In the genomic region with DNA sequence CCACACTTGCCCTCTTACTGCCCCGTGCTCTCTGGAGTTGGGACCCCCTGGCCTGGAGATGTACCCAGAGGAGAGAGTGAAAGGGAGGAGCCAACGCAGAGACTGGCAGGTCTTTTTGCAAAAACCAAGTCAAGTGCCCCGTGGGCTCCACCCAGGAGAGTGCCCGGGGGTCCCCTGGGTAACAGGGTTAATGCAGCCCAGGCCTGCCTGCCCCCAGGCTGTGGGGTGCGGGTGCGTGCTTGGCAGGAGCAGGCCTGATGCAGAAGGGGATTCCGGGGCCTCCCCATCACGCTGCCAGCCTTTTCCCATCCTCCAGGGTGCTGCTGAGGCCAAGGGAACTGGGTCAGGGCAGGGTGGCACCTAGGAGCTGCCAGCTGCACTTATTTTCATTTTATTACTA, we compare ENCODE assay signal across 13 cellular contexts.
DNase-seq lines count a peak whose midpoint lies in the region; ATAC-seq and TF ChIP-seq lines count a peak whose summit lies in the region.
"Had no signal": no experiment of that assay in that cellular context is flagged by ENCODE, and none has a peak within 500 bp of the region (broad histone marks: within the 10 kb centered on the region; RNA-seq: fewer than 3 reads in every experiment).

No MANE protein-coding gene starts in this region.

- H3K27ac Mint-ChIP-seq in nephron: peak overlapping the region in 2 of 3 experiments; percentile 32 to 56
- no peak overlapping the region for H3K27ac Mint-ChIP-seq in activated T-cell treated with anti-CD3 and anti-CD28 coated beads, Interleukin-2, amount 50 U/mL, for 72 hours
- H3K27ac Mint-ChIP-seq: CD4-positive, CD25-positive, alpha-beta regulatory T cell had no signal

- H3K4me1 ChIP-seq in right atrium auricular region (peaks cover 0 to 8% of the 10 kb centered on the region in 2 donors), colonic mucosa (no peaks in the 10 kb centered on the region)
- H3K4me1 ChIP-seq: HAP-1 had no signal

- no peak overlapping the region for H3K4me3 Mint-ChIP-seq in nephron
- no peak overlapping the region for H3K4me3 Mint-ChIP-seq in activated T-cell treated with anti-CD3 and anti-CD28 coated beads, Interleukin-2, amount 50 U/mL, for 72 hours
- H3K4me3 Mint-ChIP-seq: CD4-positive, CD25-positive, alpha-beta regulatory T cell had no signal

- no peaks in the 10 kb centered on the region for H3K36me3 Mint-ChIP-seq in nephron (ENCODE audit: low read depth)
- H3K36me3 Mint-ChIP-seq in activated T-cell treated with anti-CD3 and anti-CD28 coated beads, Interleukin-2, amount 50 U/mL, for 72 hours (ENCODE audit: insufficient read depth in 2 of 2): no peaks in the 10 kb centered on the region

- H3K27me3 ChIP-seq in right atrium auricular region: no peaks in the 10 kb centered on the region
- H3K27me3 ChIP-seq in colonic mucosa: no peaks in the 10 kb centered on the region

- H3K4me3 ChIP-seq in right atrium auricular region (no peak overlapping the region), colonic mucosa (no peak overlapping the region)
- H3K4me3 ChIP-seq: BLaER1 treated with 17β-estradiol and CSF1 and Interleukin-3, amounts not matched to agents 10 nM and 100 nM; HAP-1 had no signal

- intact Hi-C loops in Right ventricle myocardium superior (cut with DNase I): no loop called here
- intact Hi-C loops in colonic mucosa (cut with DNase I): no loop called here

- H3K27me3 Mint-ChIP-seq in nephron (ENCODE audit: low read depth): peaks cover 50% of the 10 kb centered on the region
- peaks cover 6% of the 10 kb centered on the region for H3K27me3 Mint-ChIP-seq in activated T-cell treated with anti-CD3 and anti-CD28 coated beads, Interleukin-2, amount 50 U/mL, for 72 hours (ENCODE audit: low read depth)
- H3K27me3 Mint-ChIP-seq: CD4-positive, CD25-positive, alpha-beta regulatory T cell had no signal

- TF ChIP-seq CTCF in right atrium auricular region (IDR thresholded peaks at IDR 0.05) (no peak), VCaP (conservative IDR thresholded peaks at IDR 0.05) (no peak), nephron (IDR thresholded peaks at IDR 0.05; ENCODE audit: unreplicated experiment in 3 of 3) (no peak), colonic mucosa (IDR thresholded peaks at IDR 0.05) (no peak)

- ATAC-seq in Right ventricle myocardium superior (ENCODE audit: poor library complexity) (no peak), HG03196 (IDR thresholded peaks at IDR 0.05; ENCODE audit: unreplicated experiment) (no peak)
- ATAC-seq in activated T-cell treated with anti-CD3 and anti-CD28 coated beads, Interleukin-2, amount 50 U/mL, for 72 hours (replicated peaks in 1 of 2): no peak

- H3K36me3 ChIP-seq in right atrium auricular region: no peaks in the 10 kb centered on the region
- H3K36me3 ChIP-seq in colonic mucosa: no peaks in the 10 kb centered on the region
- H3K36me3 ChIP-seq: BLaER1 treated with 17β-estradiol and CSF1 and Interleukin-3, amounts not matched to agents 10 nM and 100 nM; HAP-1 had no signal

- peaks cover 3% of the 10 kb centered on the region for H3K9me3 Mint-ChIP-seq in nephron
- no peaks in the 10 kb centered on the region for H3K9me3 Mint-ChIP-seq in activated T-cell treated with anti-CD3 and anti-CD28 coated beads, Interleukin-2, amount 50 U/mL, for 72 hours
- H3K9me3 Mint-ChIP-seq: CD4-positive, CD25-positive, alpha-beta regulatory T cell had no signal

- H3K9me3 ChIP-seq in right atrium auricular region: no peaks in the 10 kb centered on the region
- no peaks in the 10 kb centered on the region for H3K9me3 ChIP-seq in colonic mucosa
- H3K9me3 ChIP-seq: BLaER1 treated with 17β-estradiol and CSF1 and Interleukin-3, amounts not matched to agents 10 nM and 100 nM; HAP-1 had no signal

- H3K4me1 Mint-ChIP-seq in nephron: peaks cover 62% of the 10 kb centered on the region
- no peaks in the 10 kb centered on the region for H3K4me1 Mint-ChIP-seq in activated T-cell treated with anti-CD3 and anti-CD28 coated beads, Interleukin-2, amount 50 U/mL, for 72 hours (ENCODE audit: low read depth)
- H3K4me1 Mint-ChIP-seq: CD4-positive, CD25-positive, alpha-beta regulatory T cell had no signal

- DNase-seq in right atrium auricular region (ENCODE audit: low spot score): peak; percentile 53
- no peak for DNase-seq in Right ventricle myocardium superior
- DNase-seq in colonic mucosa: no peak
- no peak for DNase-seq in activated T-cell treated with anti-CD3 and anti-CD28 coated beads, Interleukin-2, amount 50 U/mL, for 72 hours
- DNase-seq: CD4-positive, CD25-positive, alpha-beta regulatory T cell; GF-D8; GOT3 had no signal

- H3K9ac ChIP-seq in colonic mucosa (ENCODE audit: low read depth in 2 of 2, low read length in 2 of 2): no peak overlapping the region
- H3K9ac ChIP-seq: BLaER1 treated with 17β-estradiol and CSF1 and Interleukin-3, amounts not matched to agents 10 nM and 100 nM had no signal

- H3K27ac ChIP-seq in right atrium auricular region (no peak overlapping the region), VCaP (peak overlapping the region; percentile 77), colonic mucosa (no peak overlapping the region)
- H3K27ac ChIP-seq: BLaER1 treated with 17β-estradiol and CSF1 and Interleukin-3, amounts not matched to agents 10 nM and 100 nM; HL-60 had no signal
